In genomic region chr2:64699712-64700111, GRCh38 we compare ENCODE assay signal across 9 cellular contexts. TPM values are rescaled to one million over a fixed set of nuclear protein-coding genes. Genes with fewer than 3 reads are reported as not detected.
DNase-seq lines count a peak whose midpoint lies in the region; ATAC-seq and TF ChIP-seq lines count a peak whose summit lies in the region.
"Had no signal": no experiment of that assay in that cellular context is flagged by ENCODE, and none has a peak within 500 bp of the region (broad histone marks: within the 10 kb centered on the region; RNA-seq: fewer than 3 reads in every experiment).

No MANE protein-coding gene starts in this region.

- no peak overlapping the region for H3K9ac ChIP-seq in adipocyte (ENCODE audit: low read length)

- H3K4me1 ChIP-seq in ACC112 (ENCODE audit: control insufficient read depth, insufficient read depth, low read length, unreplicated experiment) (peaks cover 32% of the 10 kb centered on the region), adipocyte (ENCODE audit: control insufficient read depth, insufficient read depth, low read length) (peaks cover 49% of the 10 kb centered on the region), vagina (no peaks in the 10 kb centered on the region)

- no peak for TF ChIP-seq POLR2A in vagina (IDR thresholded peaks at IDR 0.05)

- intact Hi-C loops in vagina (cut with DNase I): no loop called here

- no peaks in the 10 kb centered on the region for H3K9me3 ChIP-seq in adipocyte (ENCODE audit: control insufficient read depth, low read length)
- no peaks in the 10 kb centered on the region for H3K9me3 ChIP-seq in vagina
- H3K9me3 ChIP-seq: right lobe of liver had no signal

- ATAC-seq in GM18867 (IDR thresholded peaks at IDR 0.05; ENCODE audit: unreplicated experiment) (peak; percentile 26), HG03460 (IDR thresholded peaks at IDR 0.05; ENCODE audit: unreplicated experiment) (peak; percentile 11), HG02588 (IDR thresholded peaks at IDR 0.05; ENCODE audit: unreplicated experiment) (no peak), HG03571 (IDR thresholded peaks at IDR 0.05; ENCODE audit: unreplicated experiment) (no peak)

- H3K79me2 ChIP-seq in ACC112 (ENCODE audit: control insufficient read depth, insufficient read depth, low read length, unreplicated experiment): peaks cover 22% of the 10 kb centered on the region

- DNase-seq in adipocyte (ENCODE audit: low read depth): no peak
- no peak for DNase-seq in MV-4-11 (lab: John Stamatoyannopoulos, UW)
- DNase-seq in vagina (ENCODE audit: extremely low spot score in 2 of 2): no peak
- DNase-seq: right lobe of liver had no signal

- peak overlapping the region; percentile 55 for H2AFZ ChIP-seq in ACC112 (ENCODE audit: low read length, unreplicated experiment)

- H3K36me3 ChIP-seq in ACC112 (ENCODE audit: insufficient read depth, low read length): no peaks in the 10 kb centered on the region
- no peaks in the 10 kb centered on the region for H3K36me3 ChIP-seq in adipocyte (ENCODE audit: control insufficient read depth, insufficient read depth, low read length, severe bottlenecking)
- H3K36me3 ChIP-seq in vagina: no peaks in the 10 kb centered on the region
- H3K36me3 ChIP-seq: right lobe of liver had no signal

- H3K4me3 ChIP-seq in ACC112 (ENCODE audit: low read depth, low read length) (no peak overlapping the region), adipocyte (ENCODE audit: low read length) (peak overlapping the region; percentile 18), vagina (no peak overlapping the region)
- H3K4me3 ChIP-seq: right lobe of liver had no signal

- H3K27me3 ChIP-seq in ACC112 (ENCODE audit: insufficient read depth, low read length) (no peaks in the 10 kb centered on the region), adipocyte (replicated peaks; ENCODE audit: control insufficient read depth, insufficient read depth, low read length) (no peaks in the 10 kb centered on the region), vagina (no peaks in the 10 kb centered on the region)
- H3K27me3 ChIP-seq: right lobe of liver had no signal

- peak overlapping the region; percentile 88 for H3K27ac ChIP-seq in ACC112 (ENCODE audit: low read depth, low read length)
- no peak overlapping the region for H3K27ac ChIP-seq in vagina

- no peak for TF ChIP-seq CTCF in vagina (IDR thresholded peaks at IDR 0.05)

RNA-seq across cellular contexts. Expression of gene SERTAD2, which starts 46.0 kb away (rescaled TPM):
- total RNA-seq in vagina: 19.2 TPM

Comparison
In these comparisons a context has a peak if more than half of its experiments do, and no peak if none do; other contexts are left out.
1. ATAC-seq: peak in GM18867 (single experiment) and HG03460 (single experiment); none in HG02588 (single experiment) and HG03571 (single experiment).